Comparison of ENCODE assay signal across 33 cellular contexts in the genomic region with DNA sequence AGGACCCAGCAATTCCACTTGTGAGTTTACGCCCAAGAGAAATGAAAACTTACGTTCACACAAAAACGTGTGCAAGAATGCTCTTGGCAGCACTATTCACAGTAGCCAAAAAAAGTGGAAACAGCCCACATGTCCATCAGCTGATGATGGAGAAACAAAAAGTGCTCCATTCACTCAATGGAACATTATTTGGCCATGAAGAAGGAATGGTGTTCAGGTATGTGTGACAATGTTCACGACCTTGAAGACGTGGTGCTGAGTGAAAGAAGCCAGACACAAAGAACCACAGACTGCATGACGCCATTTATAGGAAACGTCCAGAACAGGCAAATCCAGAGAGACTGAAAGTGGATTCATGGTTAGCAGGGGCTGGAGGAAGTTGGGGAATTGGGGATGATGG.
"Had no signal": no experiment of that assay in that cellular context is flagged by ENCODE, and none has a peak within 500 bp of the region (broad histone marks: within the 10 kb centered on the region; RNA-seq: fewer than 3 reads in every experiment).

No MANE protein-coding gene starts in this region.

- H3K9me3 ChIP-seq: adrenal gland, breast epithelium, colonic mucosa, esophagus squamous epithelium, gastroesophageal sphincter had no signal

- H3K27ac ChIP-seq: breast epithelium, cardiac muscle cell, colonic mucosa, epithelial cell of prostate, esophagus squamous epithelium, WERI-Rb-1 had no signal

- ATAC-seq: activated CD4-positive, CD25-positive, alpha-beta regulatory T cell treated with anti-CD3 and anti-CD28 coated beads, Interleukin-2, amount 50 U/mL, for 24 hours; activated CD8-positive, alpha-beta memory T cell treated with anti-CD3 and anti-CD28 coated beads, Interleukin-2, amount 10 ng/mL, durations not matched to agents 7 days and 5 days; activated CD8-positive, alpha-beta T cell treated with anti-CD3 and anti-CD28 coated beads, Interleukin-2, amount 10 ng/mL, durations not matched to agents 7 days and 5 days; activated naive CD8-positive, alpha-beta T cell treated with anti-CD3 and anti-CD28 coated beads, Interleukin-2, amount 50 U/mL, for 24 hours; gastroesophageal sphincter; T-helper 17 cell had no signal

- H3K4me3 ChIP-seq: adrenal gland, breast epithelium, cardiac muscle cell, colonic mucosa, esophagus squamous epithelium, gastroesophageal sphincter had no signal

- DNase-seq: activated B cell treated with CpG ODN at 0.5 μM for 24 hours; activated CD4-positive, alpha-beta memory T cell treated with anti-CD3 and anti-CD28 coated beads for 36 hours; activated CD4-positive, alpha-beta T cell treated with anti-CD3 and anti-CD28 coated beads for 48 hours; activated CD4-positive, alpha-beta T cell treated with anti-CD3 and anti-CD28 coated beads, Interleukin-2, amount 50 U/mL, for 1 hour; activated CD8-positive, alpha-beta memory T cell treated with anti-CD3 and anti-CD28 coated beads, Interleukin-2, amount 10 ng/mL, durations not matched to agents 7 days and 5 days; activated CD8-positive, alpha-beta memory T cell treated with anti-CD3 and anti-CD28 coated beads, Interleukin-2, amount 50 U/mL, for 4 hours; activated CD8-positive, alpha-beta T cell treated with anti-CD3 and anti-CD28 coated beads, Interleukin-2, amount 10 ng/mL, durations not matched to agents 7 days and 5 days; activated effector memory CD4-positive, alpha-beta T cell treated with anti-CD3 and anti-CD28 coated beads, Interleukin-2, amount 50 U/mL, for 16 hours; activated naive CD4-positive, alpha-beta T cell treated with anti-CD3 and anti-CD28 coated beads for 36 hours; activated naive CD8-positive, alpha-beta T cell treated with anti-CD3 and anti-CD28 coated beads for 36 hours; activated naive CD8-positive, alpha-beta T cell treated with anti-CD3 and anti-CD28 coated beads, Interleukin-2, amount 50 U/mL, for 24 hours; activated T-cell treated with anti-CD3 and anti-CD28 coated beads, Interleukin-2, amount 50 U/mL, for 1 hour; activated T-cell treated with anti-CD3 and anti-CD28 coated beads, Interleukin-2, amount 50 U/mL, for 48 hours; adrenal gland; amygdala; aorta; central memory CD4-positive, alpha-beta T cell; cerebellar nuclear complex; colonic mucosa; effector CD8-positive, alpha-beta T cell; esophagus squamous epithelium; foreskin melanocyte; T-helper 1 cell; T-helper 17 cell; T1000; WERI-Rb-1 had no signal

- H3K36me3 ChIP-seq: adrenal gland, breast epithelium, cardiac muscle cell, colonic mucosa, esophagus squamous epithelium, gastroesophageal sphincter, WERI-Rb-1 had no signal

- FAIRE-seq: endometrium, endothelial cell of umbilical vein had no signal

- H3K27me3 ChIP-seq: adrenal gland, breast epithelium, cardiac muscle cell, colonic mucosa, esophagus squamous epithelium, gastroesophageal sphincter had no signal
